Comparison of ENCODE assay signal across 15 cellular contexts in genomic region chr10:78970261-78970660, GRCh38.
A peak's percentile ranks its signal among the peaks of the same experiment; 100 is the strongest.
DNase-seq lines count a peak whose midpoint lies in the region; ATAC-seq, FAIRE-seq and TF ChIP-seq lines count a peak whose summit lies in the region.
"Had no signal": no experiment of that assay in that cellular context is flagged by ENCODE, and none has a peak within 500 bp of the region (broad histone marks: within the 10 kb centered on the region; RNA-seq: fewer than 3 reads in every experiment).

No MANE protein-coding gene starts in this region.

- peak overlapping the region; percentile 80 for H3K27ac Mint-ChIP-seq in neural crest cell (ENCODE audit: unreplicated experiment)
- H3K27ac Mint-ChIP-seq: CD4-positive, CD25-positive, alpha-beta regulatory T cell; IgD-negative memory B cell had no signal

- no peak for TF ChIP-seq CTCF in Panc1 (IDR thresholded peaks at IDR 0.05)
- TF ChIP-seq CTCF in H1 (IDR thresholded peaks at IDR 0.05; ENCODE audit: control extremely low read depth in 1 of 3, insufficient read depth in 1 of 3, low read depth in 1 of 3, low read length in 3 of 3): no peak
- no peak for TF ChIP-seq CTCF in neural crest cell (conservative IDR thresholded peaks at IDR 0.05)

- no peaks in the 10 kb centered on the region for H3K9me3 ChIP-seq in BLaER1 treated with 17β-estradiol and CSF1 and Interleukin-3, amounts not matched to agents 10 nM and 100 nM (replicated peaks in 1 of 11)
- H3K9me3 ChIP-seq in Panc1 (ENCODE audit: control insufficient read depth, insufficient read depth, low read depth, low read length): no peaks in the 10 kb centered on the region
- no peaks in the 10 kb centered on the region for H3K9me3 ChIP-seq in H1 (ENCODE audit: insufficient read depth in 2 of 2, low read depth in 1 of 2, low read length in 1 of 2)

- H4K91ac ChIP-seq in H1 (replicated peaks; ENCODE audit: insufficient read length, low read length): no peak overlapping the region

- H2BK120ac ChIP-seq in H1 (replicated peaks; ENCODE audit: low read depth, low read length): no peak overlapping the region

- H4K5ac ChIP-seq in H1 (ENCODE audit: insufficient read length, low read depth, low read length): no peak overlapping the region

- peaks cover 74% of the 10 kb centered on the region for H3K4me1 Mint-ChIP-seq in neural crest cell

- H3K36me3 Mint-ChIP-seq in neural crest cell (ENCODE audit: low read depth): no peaks in the 10 kb centered on the region
- H3K36me3 Mint-ChIP-seq: CD4-positive, CD25-positive, alpha-beta regulatory T cell; IgD-negative memory B cell had no signal

- no peak overlapping the region for H2AK5ac ChIP-seq in H1 (ENCODE audit: low read depth, low read length)

- no peak overlapping the region for H3K18ac ChIP-seq in H1 (ENCODE audit: extremely low read depth, low read length)

- H3K79me1 ChIP-seq in H1 (ENCODE audit: low read depth, low read length): no peaks in the 10 kb centered on the region

- no peak for FAIRE-seq in H1 (lab: Jason Lieb, UNC)
- FAIRE-seq: GM12878, GM18507 had no signal

- H3K27me3 ChIP-seq in BLaER1 treated with 17β-estradiol and CSF1 and Interleukin-3, amounts not matched to agents 10 nM and 100 nM: peaks cover 0 to 13% (median 4%) of the 10 kb centered on the region in 11 experiments; a peak in 10 of 22 replicates
- H3K27me3 ChIP-seq in Panc1 (ENCODE audit: control insufficient read depth, insufficient read depth, low read length): no peaks in the 10 kb centered on the region
- H3K27me3 ChIP-seq in H1 (replicated peaks in 1 of 4; ENCODE audit: control insufficient read depth in 3 of 4, extremely low read depth in 1 of 4, insufficient read depth in 3 of 4, low read length in 3 of 4): peaks cover 0 to 10% (median 1%) of the 10 kb centered on the region in 4 experiments; a peak in 2 of 7 replicates

- H3K4me1 ChIP-seq in BLaER1 treated with 17β-estradiol and CSF1 and Interleukin-3, amounts not matched to agents 10 nM and 100 nM: peaks cover 36 to 64% (median 52%) of the 10 kb centered on the region in 10 experiments
- peaks cover 46% of the 10 kb centered on the region for H3K4me1 ChIP-seq in Panc1 (ENCODE audit: control insufficient read depth, insufficient read depth, low read length)
- peaks cover 3 to 26% (median 22%) of the 10 kb centered on the region in 4 experiments for H3K4me1 ChIP-seq in H1 (replicated peaks in 1 of 4; ENCODE audit: control insufficient read depth in 3 of 4, insufficient read depth in 4 of 4, low read length in 3 of 4)

- no peaks in the 10 kb centered on the region for H3K79me2 ChIP-seq in H1 (ENCODE audit: control insufficient read depth in 1 of 2, insufficient read depth in 2 of 2, low read length in 2 of 2)

- peak overlapping the region; percentile 12 for H3K4me3 Mint-ChIP-seq in neural crest cell

- ATAC-seq in Panc1: no peak
- ATAC-seq: GM12878 had no signal

- peaks cover 0 to 22% (median 5%) of the 10 kb centered on the region in 11 experiments; a peak in 12 of 22 replicates for H4K20me1 ChIP-seq in BLaER1 treated with 17β-estradiol and CSF1 and Interleukin-3, amounts not matched to agents 10 nM and 100 nM
- no peaks in the 10 kb centered on the region for H4K20me1 ChIP-seq in H1 (replicated peaks in 1 of 2; ENCODE audit: control insufficient read depth in 1 of 2, insufficient read depth in 2 of 2, low read length in 2 of 2)

- intact Hi-C loops in Panc1 (cut with micrococcal nuclease; ENCODE audit: unreplicated experiment): loop anchor here (5.0 to 10.0 kb wide), 2 partner anchors 227 to 305 kb away; no protein-coding TSS in a partner anchor

- no peak for DNase-seq in Panc1 (ENCODE audit: low read depth, low spot score)
- DNase-seq in H1 (ENCODE audit: low read depth in 1 of 2, low spot score in 2 of 2): no peak
- DNase-seq in neural crest cell (ENCODE audit: low read depth, low spot score): no peak
- no peak for DNase-seq in activated effector memory CD4-positive, alpha-beta T cell treated with Interleukin-2 at 50 U/mL for 16 hours
- no peak for DNase-seq in GM03348 (ENCODE audit: low spot score)
- DNase-seq in epidermal melanocyte (ENCODE audit: insufficient read length, low spot score): no peak
- DNase-seq in activated T-cell treated with anti-CD3 and anti-CD28 coated beads for 4 hours: no peak
- DNase-seq: CD4-positive, CD25-positive, alpha-beta regulatory T cell; DMS 273 treated with DMSO at 0.1 percent for 48 hours; GM23248; H7 had no signal

- no peak overlapping the region for H2AFZ ChIP-seq in H1 (ENCODE audit: low read length)
- H2AFZ ChIP-seq: GM23248 had no signal

- no peak overlapping the region for H3K27ac ChIP-seq in BLaER1 treated with 17β-estradiol and CSF1 and Interleukin-3, amounts not matched to agents 10 nM and 100 nM
- H3K27ac ChIP-seq in Panc1 (ENCODE audit: low read length) (peak overlapping the region; percentile 45; the same call in 1 of the 2 replicates), H1 (ENCODE audit: low read depth, low read length) (no peak overlapping the region)
- H3K27ac ChIP-seq: GM23248 had no signal

- no peak for TF ChIP-seq RAD21 in H1 (IDR thresholded peaks at IDR 0.05 in 1 of 2, conservative IDR thresholded peaks at IDR 0.05 in 1 of 2; ENCODE audit: low read depth in 2 of 2, low read length in 2 of 2)

- peaks cover 4% of the 10 kb centered on the region; the same call in 1 of the 2 replicates for H3K23me2 ChIP-seq in H1 (ENCODE audit: low read depth, low read length)

- peak overlapping the region in 7 of 11 experiments; percentile 32 to 70 (median 61); a peak in 14 of 22 replicates for H3K4me2 ChIP-seq in BLaER1 treated with 17β-estradiol and CSF1 and Interleukin-3, amounts not matched to agents 10 nM and 100 nM
- no peak overlapping the region for H3K4me2 ChIP-seq in H1 (ENCODE audit: insufficient read depth in 1 of 2, low read depth in 2 of 2, low read length in 2 of 2)

- no peak overlapping the region for H2BK15ac ChIP-seq in H1 (ENCODE audit: low read length)

- H3K14ac ChIP-seq in H1 (ENCODE audit: insufficient read length): no peak overlapping the region

- no peak overlapping the region for H3K4ac ChIP-seq in H1 (replicated peaks; ENCODE audit: insufficient read length, low read depth, low read length)

- no peak overlapping the region; the same call in 1 of the 2 replicates for H4K8ac ChIP-seq in H1 (ENCODE audit: extremely low read depth, insufficient read depth, low read length)

- 89% methylated on average over 10 of the region's 10 CpGs; no CpG with 5 or more reads in 1 of the 2 experiments for WGBS in H1 (ENCODE audit: extremely low coverage in 1 of 2, insufficient coverage in 1 of 2, insufficient read length in 1 of 2, insufficient replicate concordance in 2 of 2, low coverage in 1 of 2, low lambda C conversion rate in 2 of 2, missing lambda C conversion rate in 1 of 2), 2 experiments

- H3K36me3 ChIP-seq in BLaER1 treated with 17β-estradiol and CSF1 and Interleukin-3, amounts not matched to agents 10 nM and 100 nM: no peaks in the 10 kb centered on the region
- no peaks in the 10 kb centered on the region for H3K36me3 ChIP-seq in Panc1 (ENCODE audit: control insufficient read depth, insufficient read depth, low read length)
- H3K36me3 ChIP-seq in H1 (ENCODE audit: control insufficient read depth in 2 of 4, insufficient read depth in 4 of 4, low read length in 3 of 4): no peaks in the 10 kb centered on the region

- H2BK20ac ChIP-seq in H1 (ENCODE audit: low read length): no peak overlapping the region

- no peak overlapping the region for H3K4me3 ChIP-seq in BLaER1 treated with 17β-estradiol and CSF1 and Interleukin-3, amounts not matched to agents 10 nM and 100 nM
- H3K4me3 ChIP-seq in Panc1 (ENCODE audit: low read depth in 2 of 2, low read length in 2 of 2): no peak overlapping the region
- H3K4me3 ChIP-seq in H1 (ENCODE audit: extremely low read depth in 1 of 4, insufficient read depth in 2 of 4, low read depth in 3 of 4, low read length in 4 of 4): no peak overlapping the region
- H3K4me3 ChIP-seq: GM12878, GM23248 had no signal

- no TSS peak for BruUV-seq in Panc1 (replicated peaks; lab: Mats Ljungman, UMichigan)

- in situ Hi-C loops in Panc1 (cut with HindIII; ENCODE audit: low pct_unique_long_range_greater_than_20kb, low sequenced_read_pairs): no loop called here

- H3K56ac ChIP-seq in H1 (replicated peaks; ENCODE audit: insufficient read length, low read depth, low read length): no peak overlapping the region

- H2BK5ac ChIP-seq in H1 (ENCODE audit: low read depth, low read length): no peak overlapping the region

- POLR2A ChIA-PET in Panc1 (lab: Charles Lee) (no interaction called here), H1 (lab: Charles Lee; ENCODE audit: partially characterized antibody) (interaction anchor here (1.5 kb wide), 1 partner anchor 10 kb away, joined by 3 read pairs; no protein-coding TSS in a partner anchor)

- TF ChIP-seq EP300 in H1 (IDR thresholded peaks at IDR 0.05; ENCODE audit: borderline replicate concordance in 1 of 2, low read depth in 2 of 2, low read length in 2 of 2): no peak

- 0 out of 2 replicates have a peak overlapping the region, but pooled peaks have one; percentile 5 for H2BK12ac ChIP-seq in H1 (ENCODE audit: low read depth, low read length)

- no peak overlapping the region for H3K23ac ChIP-seq in H1 (ENCODE audit: insufficient read length)

- no peaks in the 10 kb centered on the region for H3K27me3 Mint-ChIP-seq in neural crest cell (ENCODE audit: low read depth)

- no peak for TF ChIP-seq POLR2A in H1 (IDR thresholded peaks at IDR 0.05; ENCODE audit: control extremely low read depth in 1 of 2, low read depth in 2 of 2, low read length in 2 of 2)

- no peak overlapping the region for H3K9ac ChIP-seq in BLaER1 treated with 17β-estradiol and CSF1 and Interleukin-3, amounts not matched to agents 10 nM and 100 nM
- no peak overlapping the region for H3K9ac ChIP-seq in H1 (replicated peaks in 1 of 4; ENCODE audit: extremely low read depth in 1 of 4, low read depth in 3 of 4, low read length in 3 of 4)
- H3K9ac ChIP-seq: GM23248 had no signal

- CTCF ChIA-PET in Panc1 (lab: Charles Lee): interaction anchor here (0.7 kb wide), 1 partner anchor 227 kb away, joined by 10 read pairs; no protein-coding TSS in a partner anchor
- CTCF ChIA-PET in H1 (lab: Charles Lee; ENCODE audit: partially characterized antibody): no interaction called here

- no peaks in the 10 kb centered on the region for H3K9me3 Mint-ChIP-seq in neural crest cell
- H3K9me3 Mint-ChIP-seq: CD4-positive, CD25-positive, alpha-beta regulatory T cell; IgD-negative memory B cell had no signal

TF ChIP-seq in H1, 55 proteins besides CTCF, POLR2A, EP300 and RAD21 (continues in another document):
- no peak for TF ChIP-seq TEAD4 (IDR thresholded peaks at IDR 0.05; ENCODE audit: low read depth, low read length)

Comparison
In these comparisons a context has a peak if more than half of its experiments do, and no peak if none do; other contexts are left out.
1. H3K4me2 ChIP-seq: peak in BLaER1 treated with 17β-estradiol and CSF1 and Interleukin-3, amounts not matched to agents 10 nM and 100 nM (7 of 11); none in H1 (0 of 2).